ENCODE assay signal across 1 cellular context in the genomic region with DNA sequence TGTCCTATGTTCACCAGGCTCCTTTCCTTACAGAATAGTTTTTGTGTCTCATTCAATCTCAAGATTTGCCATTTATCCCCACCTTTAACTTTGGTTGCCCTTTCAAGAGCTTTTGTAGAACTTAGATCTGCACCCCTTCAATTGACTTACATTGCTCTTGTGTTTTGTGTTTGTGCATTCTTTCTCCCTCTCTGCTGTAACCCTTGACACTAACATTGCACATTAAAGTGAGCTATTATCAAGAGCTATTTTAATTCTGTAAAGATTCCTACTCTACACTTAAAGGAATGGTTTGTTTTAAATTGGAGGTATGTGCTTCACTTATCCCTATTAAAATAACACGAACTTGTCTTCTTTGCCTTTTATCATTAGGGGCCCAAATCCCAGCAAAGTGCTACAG.
TF ChIP-seq lines count a peak whose summit lies in the region.

No MANE protein-coding gene starts in this region.

TF ChIP-seq in H1, 55 proteins besides CTCF, POLR2A, EP300 and RAD21 (continued from another document):
- TF ChIP-seq KDM4A (IDR thresholded peaks at IDR 0.05; ENCODE audit: low read depth, low read length, severe bottlenecking) (no peak), TBP (IDR thresholded peaks at IDR 0.05; ENCODE audit: low read depth, low read length) (no peak)
